ENCODE assay signal across 18 cellular contexts in genomic region chr17:18322522-18322921, GRCh38. TPM values are rescaled to one million over a fixed set of nuclear protein-coding genes. Genes with fewer than 3 reads are reported as not detected.
DNase-seq lines count a peak whose midpoint lies in the region; ATAC-seq, FAIRE-seq and TF ChIP-seq lines count a peak whose summit lies in the region.
"Had no signal": no experiment of that assay in that cellular context is flagged by ENCODE, and none has a peak within 500 bp of the region (broad histone marks: within the 10 kb centered on the region; RNA-seq: fewer than 3 reads in every experiment).

No MANE protein-coding gene starts in this region.

- H3K27me3 ChIP-seq in K562 (ENCODE audit: control insufficient read depth in 2 of 2, insufficient read depth in 2 of 2, low read length in 2 of 2) (no peaks in the 10 kb centered on the region), sigmoid colon (no peaks in the 10 kb centered on the region)
- H3K27me3 ChIP-seq: BLaER1 treated with 17β-estradiol and CSF1 and Interleukin-3, amounts not matched to agents 10 nM and 100 nM; Peyer's patch had no signal

- FAIRE-seq in HTR-8/SVneo (lab: Jason Lieb, UNC) (peak; percentile 66), K562 (lab: Jason Lieb, UNC) (no peak)

- peaks cover 8% of the 10 kb centered on the region for H4K20me1 ChIP-seq in K562 (replicated peaks; ENCODE audit: control insufficient read depth, insufficient read depth, low read length)

- H3K79me2 ChIP-seq in K562 (ENCODE audit: control insufficient read depth, insufficient read depth, low read length) = peaks cover 14% of the 10 kb centered on the region; the same call in 2 of the 3 replicates

- TF ChIP-seq RAD21 in K562 (CRISPR knock-in tag; conservative IDR thresholded peaks at IDR 0.05 in 1 of 2, IDR thresholded peaks at IDR 0.05 in 1 of 2) = no peak

- 96% methylated on average over 6 of the region's 12 CpGs for WGBS in K562 (ENCODE audit: insufficient coverage, low coverage, missing lambda C conversion rate)
- WGBS in sigmoid colon, 2 donors = 93 to 95% methylated on average over 12 of the region's 12 CpGs

- H3K9ac ChIP-seq in K562 (ENCODE audit: insufficient read depth in 1 of 2, low read depth in 2 of 2, low read length in 2 of 2) = no peak overlapping the region

- H3K36me3 Mint-ChIP-seq in CD14-positive monocyte (peaks cover 68 to 85% of the 10 kb centered on the region in 2 donors), type B pancreatic cell (peaks cover 6% of the 10 kb centered on the region)

- H3K4me3 ChIP-seq in K562 (no peak overlapping the region), sigmoid colon (no peak overlapping the region)
- H3K4me3 ChIP-seq: BLaER1 treated with 17β-estradiol and CSF1 and Interleukin-3, amounts not matched to agents 10 nM and 100 nM; Peyer's patch had no signal

- H3K4me3 Mint-ChIP-seq in CD14-positive monocyte = no peak overlapping the region
- H3K4me3 Mint-ChIP-seq in type B pancreatic cell = no peak overlapping the region

- H3K27ac Mint-ChIP-seq in CD14-positive monocyte (peak overlapping the region in 4 of 7 donors; percentile 17 to 85 (median 65)), type B pancreatic cell (no peak overlapping the region)

- H3K36me3 ChIP-seq in K562 (ENCODE audit: control insufficient read depth, insufficient read depth, low read length) (peaks cover 42% of the 10 kb centered on the region; the same call in 2 of the 3 replicates), sigmoid colon (peaks cover 25 to 92% (median 38%) of the 10 kb centered on the region in 4 donors)

- in situ Hi-C loops in K562 (cut with MboI) = no loop called here

- no peak overlapping the region for H2AFZ ChIP-seq in K562 (ENCODE audit: low read depth, low read length)

- no peak for DNase-seq in CD14-positive monocyte (ENCODE audit: low spot score)
- DNase-seq in HTR-8/SVneo (ENCODE audit: insufficient read length, low spot score) = no peak
- DNase-seq in K562 (ENCODE audit: extremely low read depth in 1 of 4, low spot score in 3 of 4) = no peak
- DNase-seq in sigmoid colon = peak; percentile 50
- DNase-seq in GM10248 (ENCODE audit: extremely low spot score) = no peak
- DNase-seq in type B pancreatic cell (ENCODE audit: extremely low spot score, unreplicated experiment) = no peak
- no peak for DNase-seq in NCI-H82 treated with DMSO at 0.1 percent for 48 hours (lab: John Stamatoyannopoulos, UW; ENCODE audit: unreplicated experiment)
- DNase-seq: DMS79; H9; NCI-H1105; NCI-H2081; NK-92 treated with Interleukin-12 subunit alpha and Interleukin-12 subunit beta, amount 100 ng/mL, for 24 hours; Peyer's patch; Right ventricle myocardium superior had no signal

- H3K4me1 ChIP-seq in K562 (replicated peaks in 1 of 2; ENCODE audit: control insufficient read depth in 2 of 2, insufficient read depth in 2 of 2, low read length in 2 of 2) (peaks cover 7 to 17% of the 10 kb centered on the region in 2 experiments; a peak in 4 of 5 replicates), sigmoid colon (peaks cover 0 to 40% (median 33%) of the 10 kb centered on the region in 4 donors)

- no peaks in the 10 kb centered on the region for H3K9me1 ChIP-seq in K562 (ENCODE audit: control insufficient read depth, insufficient read depth, low read length)

- H3K9me3 Mint-ChIP-seq in CD14-positive monocyte (no peaks in the 10 kb centered on the region), type B pancreatic cell (no peaks in the 10 kb centered on the region)
- H3K9me3 Mint-ChIP-seq: H9, IgD-negative memory B cell had no signal

- no TSS peak for BruUV-seq in K562 (replicated peaks; lab: Mats Ljungman, UMichigan)

- H3K9me3 ChIP-seq in K562 (replicated peaks; ENCODE audit: control insufficient read depth, insufficient read depth, low read depth, low read length) (no peaks in the 10 kb centered on the region), sigmoid colon (no peaks in the 10 kb centered on the region)
- H3K9me3 ChIP-seq: BLaER1 treated with 17β-estradiol and CSF1 and Interleukin-3, amounts not matched to agents 10 nM and 100 nM; Peyer's patch had no signal

- H3K27ac ChIP-seq in K562 (ENCODE audit: extremely low read depth, low read depth, low read length) (no peak overlapping the region), sigmoid colon (no peak overlapping the region)
- H3K27ac ChIP-seq: Peyer's patch had no signal

- POLR2A ChIA-PET in K562 (lab: Yijun Ruan, JAX) = no interaction called here
- POLR2A ChIA-PET in GM10248 (lab: Yijun Ruan, JAX) = no interaction called here

- TF ChIP-seq EP300 in K562 (IDR thresholded peaks at IDR 0.05; ENCODE audit: low read length) (no peak), sigmoid colon (IDR thresholded peaks at IDR 0.05) (no peak)

- H3K27me3 Mint-ChIP-seq in CD14-positive monocyte (ENCODE audit: low read depth in 3 of 3) = no peaks in the 10 kb centered on the region
- no peaks in the 10 kb centered on the region for H3K27me3 Mint-ChIP-seq in type B pancreatic cell
- H3K27me3 Mint-ChIP-seq: IgD-negative memory B cell had no signal

- CTCF ChIA-PET in K562 (lab: Yijun Ruan, JAX; ENCODE audit: low intra/inter-chr PET ratio) = no interaction called here
- CTCF ChIA-PET in GM10248 (lab: Yijun Ruan, JAX) = interaction anchor here (0.9 to 1.5 kb wide), 2 partner anchors 10 to 27 kb away, joined by 3 read pairs; no protein-coding TSS in a partner anchor

- no peak for ATAC-seq in K562

- TF ChIP-seq CTCF in CD14-positive monocyte (IDR thresholded peaks at IDR 0.05) (no peak), K562 (IDR thresholded peaks at IDR 0.05 in 2 of 3, conservative IDR thresholded peaks at IDR 0.05 in 1 of 3; ENCODE audit: insufficient read depth in 2 of 3, low read depth in 1 of 3, low read length in 3 of 3) (no peak), sigmoid colon (IDR thresholded peaks at IDR 0.05) (no peak), GM10248 (IDR thresholded peaks at IDR 0.05; ENCODE audit: control extremely low read depth, extremely low read depth, low read depth, missing control alignments) (no peak), type B pancreatic cell (conservative IDR thresholded peaks at IDR 0.05) (no peak)

- TF ChIP-seq POLR2A in K562 (conservative IDR thresholded peaks at IDR 0.05) (no peak), sigmoid colon (IDR thresholded peaks at IDR 0.05) (no peak)

- intact Hi-C loops in CD14-positive monocyte (cut with micrococcal nuclease) = no loop called here
- intact Hi-C loops in K562 (cut with micrococcal nuclease) = loop anchor here (10.0 kb wide), 1 partner anchor 178 kb away; no protein-coding TSS in a partner anchor
- intact Hi-C loops in sigmoid colon (cut with DNase I) = no loop called here

- H3K4me1 Mint-ChIP-seq in CD14-positive monocyte (peaks cover 61% of the 10 kb centered on the region), type B pancreatic cell (ENCODE audit: unreplicated experiment) (peaks cover 24% of the 10 kb centered on the region)

- H3K4me2 ChIP-seq in K562 (ENCODE audit: insufficient read depth, low read length) = no peak overlapping the region

RNA-seq across cellular contexts. Expression of gene SMCR8, which starts 7.4 kb away (rescaled TPM):
- polyA plus RNA-seq in CD14-positive monocyte (1 to 10 TPM; 2.4 to 5.3 TPM), K562 (2011; rRNA removed) (3.8 and 3.9 TPM in 2 replicates), K562 (2014; fragmentation: Illumina TruSeq; extraction: Trizol) (7.1 and 7.3 TPM in 2 replicates), K562 (2014; fragmentation: Nextera tagmentation; extraction: Ambion mirVana) (under 1 TPM; 0.25 to 0.37 TPM), K562 (2014; rRNA removed) (3.2 and 4.3 TPM in 2 replicates), sigmoid colon (10 to 100 TPM in 1 of 3 donors, 1 to 10 TPM in 2; 4.2 to 16.6 (median 6.7) TPM)
- 11.8 and 21.8 TPM in 2 replicates for total RNA-seq in K562 (2011; cell fraction: chromatin; rRNA removed; ENCODE audit: low replicate concordance)
- 11.7 and 16.5 TPM in 2 replicates for total RNA-seq in K562 (2011; cell fraction: nucleolus; rRNA removed)
- total RNA-seq in K562 (2011; cell fraction: nucleoplasm; rRNA removed) = 10.4 and 12.3 TPM in 2 replicates
- total RNA-seq in K562 (2014; rRNA removed) (4.9 and 6.4 TPM in 2 replicates), K562 (2014; rRNA removed; fragmentation: Illumina TruSeq; extraction: Trizol) (4.9 and 5.3 TPM in 2 replicates), K562 (2015; rRNA removed; fragmentation: Illumina TruSeq; extraction: Trizol) (7.2 and 7.5 TPM in 2 replicates), K562 (2021) (7.8 and 8.8 TPM in 2 replicates), sigmoid colon (10 to 100 TPM in 3 of 4 donors, 1 to 10 TPM in 1; 9.3 to 12.2 (median 10.6) TPM), type B pancreatic cell (ENCODE audit: low replicate concordance) (20.2 and 26.6 TPM in 2 replicates)
- 3.5 and 3.6 TPM in 2 replicates for polyA plus RNA-seq in K562 (2011; cell fraction: cytosol; rRNA removed)
- 3.0 and 4.5 TPM in 2 replicates for polyA plus RNA-seq in K562 (2011; cell fraction: nucleus; rRNA removed)
- 6.3 and 7.8 TPM in 2 replicates for polyA plus RNA-seq in K562 (2012)
- 6.5 and 7.5 TPM in 2 replicates for polyA minus RNA-seq in K562 (2011; rRNA and poly(A)+ RNA removed)
- 5.4 and 5.6 TPM in 2 replicates for polyA minus RNA-seq in K562 (2011; cell fraction: cytosol; rRNA and poly(A)+ RNA removed)
- 5.1 and 6.4 TPM in 2 replicates for polyA minus RNA-seq in K562 (2011; cell fraction: nucleus; rRNA and poly(A)+ RNA removed)

RNA-seq across cellular contexts. Expression of gene TOP3A, which starts 7.7 kb away (rescaled TPM):
- polyA plus RNA-seq in CD14-positive monocyte (10 to 100 TPM; 15.2 to 22.3 TPM), K562 (2011; rRNA removed) (18.3 and 23.0 TPM in 2 replicates), K562 (2014; fragmentation: Illumina TruSeq; extraction: Trizol) (25.8 TPM in 2 replicates), K562 (2014; fragmentation: Nextera tagmentation; extraction: Ambion mirVana) (1 to 10 TPM; 5.2 to 7.6 TPM), K562 (2014; rRNA removed) (16.4 and 22.7 TPM in 2 replicates), sigmoid colon (10 to 100 TPM in 1 of 3 donors, 1 to 10 TPM in 2; 5.4 to 21.6 (median 5.5) TPM)
- total RNA-seq in K562 (2011; cell fraction: chromatin; rRNA removed; ENCODE audit: low replicate concordance) = 134 and 180 TPM in 2 replicates
- total RNA-seq in K562 (2011; cell fraction: nucleolus; rRNA removed) = 87.6 and 109 TPM in 2 replicates
- 107 and 108 TPM in 2 replicates for total RNA-seq in K562 (2011; cell fraction: nucleoplasm; rRNA removed)
- total RNA-seq in K562 (2014; rRNA removed) (25.5 and 33.2 TPM in 2 replicates), K562 (2014; rRNA removed; fragmentation: Illumina TruSeq; extraction: Trizol) (24.7 and 25.6 TPM in 2 replicates), K562 (2015; rRNA removed; fragmentation: Illumina TruSeq; extraction: Trizol) (27.0 and 30.0 TPM in 2 replicates), K562 (2021) (48.2 and 49.7 TPM in 2 replicates), sigmoid colon (10 to 100 TPM; 22.1 to 42.4 (median 26.0) TPM), type B pancreatic cell (ENCODE audit: low replicate concordance) (47.5 and 70.2 TPM in 2 replicates)
- 10.3 and 14.3 TPM in 2 replicates for polyA plus RNA-seq in K562 (2011; cell fraction: cytosol; rRNA removed)
- polyA plus RNA-seq in K562 (2011; cell fraction: nucleus; rRNA removed) = 28.2 and 40.0 TPM in 2 replicates
- polyA plus RNA-seq in K562 (2012) = 21.5 and 22.5 TPM in 2 replicates
- 40.2 and 45.8 TPM in 2 replicates for polyA minus RNA-seq in K562 (2011; rRNA and poly(A)+ RNA removed)
- 20.1 and 24.0 TPM in 2 replicates for polyA minus RNA-seq in K562 (2011; cell fraction: cytosol; rRNA and poly(A)+ RNA removed)
- polyA minus RNA-seq in K562 (2011; cell fraction: nucleus; rRNA and poly(A)+ RNA removed) = 33.1 and 42.0 TPM in 2 replicates

RNA-seq across cellular contexts. Expression of gene SHMT1, which starts 40.8 kb away (rescaled TPM):
- polyA plus RNA-seq in CD14-positive monocyte = 10 to 100 TPM; 16.6 to 17.9 TPM
- total RNA-seq in K562 (2011; cell fraction: chromatin; rRNA removed; ENCODE audit: low replicate concordance) = 38.5 and 63.2 TPM in 2 replicates
- 29.9 and 31.7 TPM in 2 replicates for total RNA-seq in K562 (2011; cell fraction: nucleolus; rRNA removed)
- total RNA-seq in K562 (2011; cell fraction: nucleoplasm; rRNA removed) = 36.2 and 36.6 TPM in 2 replicates
- total RNA-seq in K562 (2014; rRNA removed) = 23.3 and 29.8 TPM in 2 replicates
- total RNA-seq in K562 (2014; rRNA removed; fragmentation: Illumina TruSeq; extraction: Trizol) = 15.7 and 18.0 TPM in 2 replicates
- 23.9 and 26.5 TPM in 2 replicates for total RNA-seq in K562 (2015; rRNA removed; fragmentation: Illumina TruSeq; extraction: Trizol)
- 30.7 and 31.2 TPM in 2 replicates for total RNA-seq in K562 (2021)
- 18.1 and 20.0 TPM in 2 replicates for polyA plus RNA-seq in K562 (2011; rRNA removed)
- 21.9 and 29.0 TPM in 2 replicates for polyA plus RNA-seq in K562 (2011; cell fraction: cytosol; rRNA removed)
- 20.7 and 22.9 TPM in 2 replicates for polyA plus RNA-seq in K562 (2011; cell fraction: nucleus; rRNA removed)
- polyA plus RNA-seq in K562 (2012) = 21.8 and 26.1 TPM in 2 replicates
- 25.4 and 30.2 TPM in 2 replicates for polyA plus RNA-seq in K562 (2014; fragmentation: Illumina TruSeq; extraction: Trizol)
- 1 to 10 TPM; 3.3 to 5.6 TPM for polyA plus RNA-seq in K562 (2014; fragmentation: Nextera tagmentation; extraction: Ambion mirVana)
- 23.9 and 26.1 TPM in 2 replicates for polyA plus RNA-seq in K562 (2014; rRNA removed)
- 12.8 and 14.1 TPM in 2 replicates for polyA minus RNA-seq in K562 (2011; rRNA and poly(A)+ RNA removed)
- 13.5 and 17.3 TPM in 2 replicates for polyA minus RNA-seq in K562 (2011; cell fraction: cytosol; rRNA and poly(A)+ RNA removed)
- 11.6 and 15.1 TPM in 2 replicates for polyA minus RNA-seq in K562 (2011; cell fraction: nucleus; rRNA and poly(A)+ RNA removed)
- total RNA-seq in sigmoid colon = 10 to 100 TPM; 21.9 to 34.2 (median 26.9) TPM
- 10 to 100 TPM; 16.2 to 34.8 (median 24.7) TPM for polyA plus RNA-seq in sigmoid colon
- total RNA-seq in type B pancreatic cell (ENCODE audit: low replicate concordance) = 17.7 and 30.5 TPM in 2 replicates

RNA-seq across cellular contexts. Expression of gene EVPLL, which starts 55.1 kb away (rescaled TPM):
- polyA plus RNA-seq in CD14-positive monocyte (not detected), K562 (2011; rRNA removed) (not detected in 2 replicates), K562 (2014; fragmentation: Illumina TruSeq; extraction: Trizol) (not detected in 2 replicates), K562 (2014; fragmentation: Nextera tagmentation; extraction: Ambion mirVana) (not detected), K562 (2014; rRNA removed) (not detected in 2 replicates), sigmoid colon (under 1 TPM in 2 of 3 donors, not detected in 1; 0.28 to 0.60 TPM)
- not detected in 2 replicates for total RNA-seq in K562 (2011; cell fraction: chromatin; rRNA removed; ENCODE audit: low replicate concordance)
- not detected in 2 replicates for total RNA-seq in K562 (2011; cell fraction: nucleolus; rRNA removed)
- total RNA-seq in K562 (2011; cell fraction: nucleoplasm; rRNA removed) = not detected in 2 replicates
- total RNA-seq in K562 (2014; rRNA removed) (not detected in 2 replicates), K562 (2014; rRNA removed; fragmentation: Illumina TruSeq; extraction: Trizol) (not detected in 2 replicates), K562 (2015; rRNA removed; fragmentation: Illumina TruSeq; extraction: Trizol) (not detected in 2 replicates), K562 (2021) (not detected in 2 replicates), sigmoid colon (not detected), type B pancreatic cell (ENCODE audit: low replicate concordance) (not detected in 2 replicates)
- polyA plus RNA-seq in K562 (2011; cell fraction: cytosol; rRNA removed) = not detected in 2 replicates
- not detected in 2 replicates for polyA plus RNA-seq in K562 (2011; cell fraction: nucleus; rRNA removed)
- polyA plus RNA-seq in K562 (2012) = not detected in 2 replicates
- polyA minus RNA-seq in K562 (2011; rRNA and poly(A)+ RNA removed) = not detected in 2 replicates
- polyA minus RNA-seq in K562 (2011; cell fraction: cytosol; rRNA and poly(A)+ RNA removed) = not detected in 2 replicates
- not detected in 2 replicates for polyA minus RNA-seq in K562 (2011; cell fraction: nucleus; rRNA and poly(A)+ RNA removed)
- total RNA-seq: A673, NCI-H460, Right ventricle myocardium superior had no signal
- polyA plus RNA-seq: IgD-negative memory B cell had no signal
